In genomic region chr3:52094591-52095485, GRCh38 we compare ENCODE assay signal across 16 cellular contexts.
"Had no signal": no experiment of that assay in that cellular context is flagged by ENCODE, and none has a peak within 500 bp of the region (broad histone marks: within the 10 kb centered on the region; RNA-seq: fewer than 3 reads in every experiment).

No MANE protein-coding gene starts in this region.

- FAIRE-seq: frontal cortex, TTC549 had no signal

- H3K4me1 ChIP-seq: body of pancreas had no signal

- H3K9me3 Mint-ChIP-seq: activated naive CD4-positive, alpha-beta T cell treated with anti-CD3 and anti-CD28 coated beads, Interleukin-2, amount 50 U/mL, for 72 hours; activated T-cell treated with anti-CD3 and anti-CD28 coated beads, Interleukin-2, amount 50 U/mL, for 72 hours; central memory CD8-positive, alpha-beta T cell; naive thymus-derived CD4-positive, alpha-beta T cell; stimulated activated naive CD8-positive, alpha-beta T cell treated with anti-CD3 and anti-CD28 coated beads, Interleukin-15, Interleukin-2, amounts not matched to agents 100 ng/mL and 50 ng/mL, for 24 hours had no signal

- DNase-seq: activated CD4-positive, alpha-beta T cell treated with anti-CD3 and anti-CD28 coated beads, Interleukin-2, amount 50 U/mL, for 4 hours; activated gamma-delta T cell; activated T-cell treated with anti-CD3 and anti-CD28 coated beads, Interleukin-2, amount 50 U/mL, for 72 hours; amniotic stem cell; body of pancreas; cortex of kidney; effector CD4-positive, alpha-beta T cell; mesendoderm; naive thymus-derived CD4-positive, alpha-beta T cell; transverse colon had no signal

- ATAC-seq: activated T-cell treated with anti-CD3 and anti-CD28 coated beads, Interleukin-2, amount 50 U/mL, for 72 hours; body of pancreas; naive thymus-derived CD4-positive, alpha-beta T cell had no signal

- H3K27me3 Mint-ChIP-seq: central memory CD8-positive, alpha-beta T cell; naive thymus-derived CD4-positive, alpha-beta T cell; stimulated activated naive CD8-positive, alpha-beta T cell treated with anti-CD3 and anti-CD28 coated beads, Interleukin-15, Interleukin-2, amounts not matched to agents 100 ng/mL and 50 ng/mL, for 24 hours had no signal

- H3K4me3 Mint-ChIP-seq: activated T-cell treated with anti-CD3 and anti-CD28 coated beads, Interleukin-2, amount 50 U/mL, for 72 hours; central memory CD8-positive, alpha-beta T cell; naive thymus-derived CD4-positive, alpha-beta T cell; stimulated activated naive CD8-positive, alpha-beta T cell treated with anti-CD3 and anti-CD28 coated beads, Interleukin-15, Interleukin-2, amounts not matched to agents 100 ng/mL and 50 ng/mL, for 24 hours had no signal

- H3K4me3 ChIP-seq: body of pancreas, suprapubic skin, transverse colon had no signal

- H3K27me3 ChIP-seq: body of pancreas, suprapubic skin, transverse colon had no signal

- H3K27ac ChIP-seq: body of pancreas, suprapubic skin, transverse colon had no signal

- H3K9me3 ChIP-seq: body of pancreas, suprapubic skin, transverse colon had no signal

- H3K36me3 ChIP-seq: suprapubic skin, transverse colon had no signal

- H3K27ac Mint-ChIP-seq: activated naive CD4-positive, alpha-beta T cell treated with anti-CD3 and anti-CD28 coated beads, Interleukin-2, amount 50 U/mL, for 72 hours; activated T-cell treated with anti-CD3 and anti-CD28 coated beads, Interleukin-2, amount 50 U/mL, for 72 hours; stimulated activated naive CD8-positive, alpha-beta T cell treated with anti-CD3 and anti-CD28 coated beads, Interleukin-15, Interleukin-2, amounts not matched to agents 100 ng/mL and 50 ng/mL, for 24 hours had no signal
